10 cellular contexts compared by ENCODE assay signal in the genomic region with DNA sequence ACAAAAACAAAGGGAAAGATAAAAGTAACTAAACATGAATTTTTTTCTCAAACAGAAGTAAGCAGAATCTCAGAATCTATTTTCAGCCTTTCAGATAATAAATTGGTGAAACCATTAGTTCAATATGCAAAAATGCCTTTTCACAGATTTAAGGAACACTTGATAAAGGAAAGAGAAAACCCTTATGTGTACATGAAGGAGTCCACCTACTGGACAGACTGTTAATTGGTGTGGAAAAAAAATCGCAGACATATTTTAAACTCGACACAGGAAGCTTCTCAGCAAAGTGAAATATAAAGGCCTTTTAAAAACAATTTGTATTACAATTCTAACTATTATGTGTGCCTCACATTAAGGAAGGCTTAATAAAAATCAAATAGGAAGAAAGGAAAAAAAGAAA. TPM values are rescaled to one million over a fixed set of nuclear protein-coding genes. Genes with fewer than 3 reads are reported as not detected.
DNase-seq lines count a peak whose midpoint lies in the region; ATAC-seq, FAIRE-seq and TF ChIP-seq lines count a peak whose summit lies in the region.
"Had no signal": no experiment of that assay in that cellular context is flagged by ENCODE, and none has a peak within 500 bp of the region (broad histone marks: within the 10 kb centered on the region; RNA-seq: fewer than 3 reads in every experiment).

No MANE protein-coding gene starts in this region.

- no peak for TF ChIP-seq POLR2A in GM12891 (IDR thresholded peaks at IDR 0.05; ENCODE audit: low read depth, low read length)

- no peak for FAIRE-seq in GM12891 (lab: Jason Lieb, UNC)

- peak; percentile 50 for ATAC-seq in GM18519 (IDR thresholded peaks at IDR 0.05; ENCODE audit: low FRiP score, unreplicated experiment)

- DNase-seq in RPMI8226 (peak; percentile 10), fibroblast of the aortic adventitia (ENCODE audit: low read depth) (peak; percentile 13), NCI-H1092 (lab: John Stamatoyannopoulos, UW) (no peak), iPS-NIHi7 (ENCODE audit: extremely low spot score) (no peak), GM12891 (ENCODE audit: insufficient read length, low spot score) (no peak)
- no peak for DNase-seq in activated CD4-positive, alpha-beta T cell treated with anti-CD3 and anti-CD28 coated beads, Interleukin-2, amount 50 U/mL, for 1 hour
- DNase-seq: CD4-positive, CD25-positive, alpha-beta regulatory T cell had no signal

- no peak overlapping the region for H3K27ac ChIP-seq in 22Rv1

- no peak overlapping the region for H3K4me3 ChIP-seq in fibroblast of the aortic adventitia (ENCODE audit: low read depth, low read length)

- TF ChIP-seq CTCF in 22Rv1 (IDR thresholded peaks at IDR 0.05) (peak; percentile 67), fibroblast of the aortic adventitia (IDR thresholded peaks at IDR 0.05; ENCODE audit: insufficient read depth, low read length) (peak; percentile 39)

TF ChIP-seq in GM12891, 5 proteins besides CTCF, POLR2A, EP300 and RAD21:
- no peak for TF ChIP-seq POLR2AphosphoS5 (IDR thresholded peaks at IDR 0.05; ENCODE audit: low read depth, low read length)
- TF ChIP-seq SPI1 (IDR thresholded peaks at IDR 0.05; ENCODE audit: low read depth, low read length): no peak
- no peak for TF ChIP-seq PAX5 (IDR thresholded peaks at IDR 0.05; ENCODE audit: insufficient read depth, low read length, severe bottlenecking)

RNA-seq across cellular contexts. Expression of a gene that starts 22.3 kb away (rescaled TPM):
- total RNA-seq in fibroblast of the aortic adventitia (ENCODE audit: low replicate concordance): not detected in 2 replicates
- not detected for polyA plus RNA-seq in GM12891 (2012; ENCODE audit: low read depth, missing spikeins)
- total RNA-seq: CD4-positive, CD25-positive, alpha-beta regulatory T cell; mononuclear cell had no signal
- polyA plus RNA-seq: CD4-positive, CD25-positive, alpha-beta regulatory T cell had no signal

Comparison
In these comparisons a context has a peak if more than half of its experiments do, and no peak if none do; other contexts are left out.
1. DNase-seq: peak in RPMI8226 (single experiment) and fibroblast of the aortic adventitia (single experiment); none in NCI-H1092 (single experiment), iPS-NIHi7 (single experiment), activated CD4-positive, alpha-beta T cell treated with anti-CD3 and anti-CD28 coated beads, Interleukin-2, amount 50 U/mL, for 1 hour (single experiment) and GM12891 (single experiment).